8 cellular contexts compared by ENCODE assay signal in the genomic region with DNA sequence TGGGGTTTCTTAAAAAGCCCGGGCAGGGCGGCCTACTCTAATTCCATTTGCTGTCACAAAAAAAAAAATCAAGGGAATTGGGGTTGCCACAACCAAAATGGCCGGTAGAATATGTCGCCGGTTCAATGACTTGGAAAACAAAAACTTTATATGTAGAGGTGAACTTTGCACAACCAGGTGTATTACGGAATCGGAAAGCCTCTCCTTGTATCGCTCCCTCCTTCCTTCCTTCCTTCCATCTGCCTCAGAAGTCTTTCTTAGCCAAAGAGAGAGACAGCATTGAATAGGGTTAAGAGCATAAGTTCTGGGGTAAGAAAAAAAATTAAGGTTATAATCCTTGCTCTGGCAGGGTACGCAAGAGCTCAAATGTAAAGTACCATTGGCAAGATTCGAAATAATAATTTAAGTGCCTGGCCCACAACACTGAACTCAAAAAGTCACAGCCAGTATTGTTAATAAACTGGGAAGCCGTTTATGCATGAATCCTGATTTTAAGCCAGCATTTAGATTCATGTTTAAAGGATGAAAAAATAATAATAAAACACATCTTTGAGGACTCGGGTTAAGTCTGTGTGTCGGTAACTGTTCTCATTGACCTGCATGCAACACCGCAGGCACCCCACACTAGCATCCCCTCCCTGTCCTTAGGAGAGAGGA. TPM values are rescaled to one million over a fixed set of nuclear protein-coding genes. Genes with fewer than 3 reads are reported as not detected.
DNase-seq lines count a peak whose midpoint lies in the region; ATAC-seq and TF ChIP-seq lines count a peak whose summit lies in the region.

No MANE protein-coding gene starts in this region.

- peak overlapping the region; percentile 91 for H3K9ac ChIP-seq in skeletal muscle satellite cell (ENCODE audit: low read depth, low read length)

- no peak for TF ChIP-seq CTCF in HFF-Myc (IDR thresholded peaks at IDR 0.05; ENCODE audit: low read depth, low read length, missing control alignments)
- TF ChIP-seq CTCF in Peyer's patch (IDR thresholded peaks at IDR 0.05): no peak
- TF ChIP-seq CTCF in fibroblast of villous mesenchyme (IDR thresholded peaks at IDR 0.05; ENCODE audit: insufficient read depth, low read depth, low read length): no peak

- H3K9me3 ChIP-seq in Peyer's patch: no peaks in the 10 kb centered on the region
- H3K9me3 ChIP-seq in skeletal muscle satellite cell (replicated peaks; ENCODE audit: low read length): no peaks in the 10 kb centered on the region

- H3K4me3 ChIP-seq in HFF-Myc (replicated peaks; ENCODE audit: low read depth, low read length) (peak overlapping the region; percentile 90), Peyer's patch (peak overlapping the region; percentile 68 to 98 (median 96)), fibroblast of villous mesenchyme (ENCODE audit: low read depth, low read length) (peak overlapping the region; percentile 95), skeletal muscle satellite cell (ENCODE audit: low read length) (peak overlapping the region; percentile 94)

- H3K4me1 ChIP-seq in Peyer's patch: peaks cover 0 to 39% (median 5%) of the 10 kb centered on the region in 4 donors
- peaks cover 32% of the 10 kb centered on the region for H3K4me1 ChIP-seq in skeletal muscle satellite cell (ENCODE audit: control insufficient read depth, insufficient read depth, low read length)

- H3K27ac ChIP-seq in Peyer's patch: peak overlapping the region; percentile 88 to 97 (median 96)

- ATAC-seq in esophagus mucosa: no peak

- peak; percentile 83 for DNase-seq in SHP77 treated with DMSO at 0.1 percent for 48 hours (lab: John Stamatoyannopoulos, UW)
- DNase-seq in SHP77 (lab: John Stamatoyannopoulos, UW): no peak
- no peak for DNase-seq in HFF-Myc (ENCODE audit: extremely low read depth, low read depth)
- DNase-seq in Peyer's patch: no peak
- DNase-seq in fibroblast of villous mesenchyme (ENCODE audit: low read depth): no peak
- DNase-seq in GM19240 (ENCODE audit: insufficient read length, low spot score): no peak

- H3K36me3 ChIP-seq in Peyer's patch (no peaks in the 10 kb centered on the region), skeletal muscle satellite cell (ENCODE audit: insufficient read depth, low read length) (no peaks in the 10 kb centered on the region)

- peak overlapping the region; percentile 90 for H3K4me2 ChIP-seq in skeletal muscle satellite cell (ENCODE audit: low read length)

- TF ChIP-seq POLR2A in Peyer's patch (IDR thresholded peaks at IDR 0.05): no peak

- no peaks in the 10 kb centered on the region for H3K27me3 ChIP-seq in Peyer's patch
- no peaks in the 10 kb centered on the region for H3K27me3 ChIP-seq in skeletal muscle satellite cell (ENCODE audit: control insufficient read depth, insufficient read depth, low read length)

RNA-seq across cellular contexts. Expression of gene GLG1, which starts 0.5 kb away (rescaled TPM):
- total RNA-seq in Peyer's patch: 100 to 1,000 TPM in 3 of 4 donors, 10 to 100 TPM in 1; 90.0 to 153 (median 113) TPM
- total RNA-seq in fibroblast of villous mesenchyme: 128 and 158 TPM in 2 replicates
- 88.5 and 108 TPM in 2 replicates for total RNA-seq in skeletal muscle satellite cell (2012; rRNA removed)
- 54.6 TPM for total RNA-seq in esophagus mucosa

RNA-seq across cellular contexts. Expression of gene RFWD3, which starts 59.2 kb away (rescaled TPM):
- 10 to 100 TPM; 13.7 to 33.8 (median 23.8) TPM for total RNA-seq in Peyer's patch
- 20.3 and 30.7 TPM in 2 replicates for total RNA-seq in fibroblast of villous mesenchyme
- 21.5 and 25.8 TPM in 2 replicates for total RNA-seq in skeletal muscle satellite cell (2012; rRNA removed)
- 23.9 TPM for total RNA-seq in esophagus mucosa
